Comparison of ENCODE assay signal across 1 cellular context in genomic region chr2:107730898-107731297, GRCh38.
TF ChIP-seq lines count a peak whose summit lies in the region.

No MANE protein-coding gene starts in this region.

TF ChIP-seq in K562, 482 proteins besides CTCF, POLR2A, EP300 and RAD21 (continued from another document):
- TF ChIP-seq MNT (conservative IDR thresholded peaks at IDR 0.05), result peak in 1 of 2 experiments; percentile 33; a peak in 1 of 4 replicates
- peak; percentile 83 for TF ChIP-seq MEIS2 (IDR thresholded peaks at IDR 0.05; ENCODE audit: partially characterized antibody)
- no peak for TF ChIP-seq ZNF277 (CRISPR knock-in tag; IDR thresholded peaks at IDR 0.05; ENCODE audit: borderline replicate concordance)
- TF ChIP-seq ETV1 (tag; conservative IDR thresholded peaks at IDR 0.05; ENCODE audit: low read depth), result peak; percentile 55; the same call in 1 of the 2 replicates
- no peak for TF ChIP-seq ATF1 (CRISPR knock-in tag; IDR thresholded peaks at IDR 0.05)
- TF ChIP-seq ATF1 (tag; IDR thresholded peaks at IDR 0.05), result no peak
- TF ChIP-seq FOSL1 (tag; conservative IDR thresholded peaks at IDR 0.05), result peak; percentile 67
